ENCODE assay signal across 1 cellular context in the genomic region with DNA sequence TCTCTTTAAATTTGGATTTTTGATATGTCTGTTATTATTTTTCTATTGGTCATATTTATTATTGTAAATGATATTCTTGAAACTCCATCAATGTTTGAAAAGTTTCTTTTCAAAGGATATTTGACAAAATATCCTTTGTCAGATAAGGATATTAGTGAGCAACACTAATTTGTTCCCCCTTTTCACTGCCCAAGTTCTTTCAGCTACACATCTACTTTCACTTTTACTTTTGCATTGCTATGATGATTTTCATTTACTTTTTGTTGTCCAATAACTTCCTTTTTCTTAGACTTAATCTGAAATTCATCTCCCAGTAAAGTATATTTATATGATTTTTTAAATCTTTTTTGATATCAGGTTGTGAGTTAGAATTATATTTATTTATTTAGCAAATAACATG.
TF ChIP-seq lines count a peak whose summit lies in the region.

No MANE protein-coding gene starts in this region.

TF ChIP-seq in SK-N-SH, 30 proteins besides CTCF, POLR2A, EP300 and RAD21 (continued from another document):
- TF ChIP-seq SMC3 (IDR thresholded peaks at IDR 0.05; ENCODE audit: low read depth, low read length), result no peak
- TF ChIP-seq, protein P1, sequence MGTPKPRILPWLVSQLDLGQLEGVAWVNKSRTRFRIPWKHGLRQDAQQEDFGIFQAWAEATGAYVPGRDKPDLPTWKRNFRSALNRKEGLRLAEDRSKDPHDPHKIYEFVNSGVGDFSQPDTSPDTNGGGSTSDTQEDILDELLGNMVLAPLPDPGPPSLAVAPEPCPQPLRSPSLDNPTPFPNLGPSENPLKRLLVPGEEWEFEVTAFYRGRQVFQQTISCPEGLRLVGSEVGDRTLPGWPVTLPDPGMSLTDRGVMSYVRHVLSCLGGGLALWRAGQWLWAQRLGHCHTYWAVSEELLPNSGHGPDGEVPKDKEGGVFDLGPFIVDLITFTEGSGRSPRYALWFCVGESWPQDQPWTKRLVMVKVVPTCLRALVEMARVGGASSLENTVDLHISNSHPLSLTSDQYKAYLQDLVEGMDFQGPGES (IDR thresholded peaks at IDR 0.05; ENCODE audit: low read depth, low read length), result no peak
- no peak for TF ChIP-seq FOXM1 (IDR thresholded peaks at IDR 0.05; ENCODE audit: low read depth)
- TF ChIP-seq, protein P2, sequence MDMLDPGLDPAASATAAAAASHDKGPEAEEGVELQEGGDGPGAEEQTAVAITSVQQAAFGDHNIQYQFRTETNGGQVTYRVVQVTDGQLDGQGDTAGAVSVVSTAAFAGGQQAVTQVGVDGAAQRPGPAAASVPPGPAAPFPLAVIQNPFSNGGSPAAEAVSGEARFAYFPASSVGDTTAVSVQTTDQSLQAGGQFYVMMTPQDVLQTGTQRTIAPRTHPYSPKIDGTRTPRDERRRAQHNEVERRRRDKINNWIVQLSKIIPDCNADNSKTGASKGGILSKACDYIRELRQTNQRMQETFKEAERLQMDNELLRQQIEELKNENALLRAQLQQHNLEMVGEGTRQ (IDR thresholded peaks at IDR 0.05; ENCODE audit: borderline replicate concordance, low read depth, low read length), result no peak
- no peak for TF ChIP-seq TCF12 (IDR thresholded peaks at IDR 0.05)
- no peak for TF ChIP-seq RCOR1 (IDR thresholded peaks at IDR 0.05; ENCODE audit: low read length)
- TF ChIP-seq, protein P3, sequence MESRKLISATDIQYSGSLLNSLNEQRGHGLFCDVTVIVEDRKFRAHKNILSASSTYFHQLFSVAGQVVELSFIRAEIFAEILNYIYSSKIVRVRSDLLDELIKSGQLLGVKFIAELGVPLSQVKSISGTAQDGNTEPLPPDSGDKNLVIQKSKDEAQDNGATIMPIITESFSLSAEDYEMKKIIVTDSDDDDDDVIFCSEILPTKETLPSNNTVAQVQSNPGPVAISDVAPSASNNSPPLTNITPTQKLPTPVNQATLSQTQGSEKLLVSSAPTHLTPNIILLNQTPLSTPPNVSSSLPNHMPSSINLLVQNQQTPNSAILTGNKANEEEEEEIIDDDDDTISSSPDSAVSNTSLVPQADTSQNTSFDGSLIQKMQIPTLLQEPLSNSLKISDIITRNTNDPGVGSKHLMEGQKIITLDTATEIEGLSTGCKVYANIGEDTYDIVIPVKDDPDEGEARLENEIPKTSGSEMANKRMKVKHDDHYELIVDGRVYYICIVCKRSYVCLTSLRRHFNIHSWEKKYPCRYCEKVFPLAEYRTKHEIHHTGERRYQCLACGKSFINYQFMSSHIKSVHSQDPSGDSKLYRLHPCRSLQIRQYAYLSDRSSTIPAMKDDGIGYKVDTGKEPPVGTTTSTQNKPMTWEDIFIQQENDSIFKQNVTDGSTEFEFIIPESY (IDR thresholded peaks at IDR 0.05; ENCODE audit: borderline replicate concordance, low read depth), result no peak
- no peak for TF ChIP-seq ELF1 (IDR thresholded peaks at IDR 0.05)
- TF ChIP-seq, protein P4, sequence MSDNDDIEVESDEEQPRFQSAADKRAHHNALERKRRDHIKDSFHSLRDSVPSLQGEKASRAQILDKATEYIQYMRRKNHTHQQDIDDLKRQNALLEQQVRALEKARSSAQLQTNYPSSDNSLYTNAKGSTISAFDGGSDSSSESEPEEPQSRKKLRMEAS (IDR thresholded peaks at IDR 0.05; ENCODE audit: low read depth), result no peak
- TF ChIP-seq, protein P5, sequence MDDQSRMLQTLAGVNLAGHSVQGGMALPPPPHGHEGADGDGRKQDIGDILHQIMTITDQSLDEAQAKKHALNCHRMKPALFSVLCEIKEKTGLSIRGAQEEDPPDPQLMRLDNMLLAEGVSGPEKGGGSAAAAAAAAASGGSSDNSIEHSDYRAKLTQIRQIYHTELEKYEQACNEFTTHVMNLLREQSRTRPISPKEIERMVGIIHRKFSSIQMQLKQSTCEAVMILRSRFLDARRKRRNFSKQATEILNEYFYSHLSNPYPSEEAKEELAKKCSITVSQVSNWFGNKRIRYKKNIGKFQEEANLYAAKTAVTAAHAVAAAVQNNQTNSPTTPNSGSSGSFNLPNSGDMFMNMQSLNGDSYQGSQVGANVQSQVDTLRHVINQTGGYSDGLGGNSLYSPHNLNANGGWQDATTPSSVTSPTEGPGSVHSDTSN (IDR thresholded peaks at IDR 0.05), result no peak
- TF ChIP-seq SIN3A (IDR thresholded peaks at IDR 0.05; ENCODE audit: borderline replicate concordance, low read depth, low read length), result no peak
- TF ChIP-seq, protein P6, sequence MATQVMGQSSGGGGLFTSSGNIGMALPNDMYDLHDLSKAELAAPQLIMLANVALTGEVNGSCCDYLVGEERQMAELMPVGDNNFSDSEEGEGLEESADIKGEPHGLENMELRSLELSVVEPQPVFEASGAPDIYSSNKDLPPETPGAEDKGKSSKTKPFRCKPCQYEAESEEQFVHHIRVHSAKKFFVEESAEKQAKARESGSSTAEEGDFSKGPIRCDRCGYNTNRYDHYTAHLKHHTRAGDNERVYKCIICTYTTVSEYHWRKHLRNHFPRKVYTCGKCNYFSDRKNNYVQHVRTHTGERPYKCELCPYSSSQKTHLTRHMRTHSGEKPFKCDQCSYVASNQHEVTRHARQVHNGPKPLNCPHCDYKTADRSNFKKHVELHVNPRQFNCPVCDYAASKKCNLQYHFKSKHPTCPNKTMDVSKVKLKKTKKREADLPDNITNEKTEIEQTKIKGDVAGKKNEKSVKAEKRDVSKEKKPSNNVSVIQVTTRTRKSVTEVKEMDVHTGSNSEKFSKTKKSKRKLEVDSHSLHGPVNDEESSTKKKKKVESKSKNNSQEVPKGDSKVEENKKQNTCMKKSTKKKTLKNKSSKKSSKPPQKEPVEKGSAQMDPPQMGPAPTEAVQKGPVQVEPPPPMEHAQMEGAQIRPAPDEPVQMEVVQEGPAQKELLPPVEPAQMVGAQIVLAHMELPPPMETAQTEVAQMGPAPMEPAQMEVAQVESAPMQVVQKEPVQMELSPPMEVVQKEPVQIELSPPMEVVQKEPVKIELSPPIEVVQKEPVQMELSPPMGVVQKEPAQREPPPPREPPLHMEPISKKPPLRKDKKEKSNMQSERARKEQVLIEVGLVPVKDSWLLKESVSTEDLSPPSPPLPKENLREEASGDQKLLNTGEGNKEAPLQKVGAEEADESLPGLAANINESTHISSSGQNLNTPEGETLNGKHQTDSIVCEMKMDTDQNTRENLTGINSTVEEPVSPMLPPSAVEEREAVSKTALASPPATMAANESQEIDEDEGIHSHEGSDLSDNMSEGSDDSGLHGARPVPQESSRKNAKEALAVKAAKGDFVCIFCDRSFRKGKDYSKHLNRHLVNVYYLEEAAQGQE (IDR thresholded peaks at IDR 0.05; ENCODE audit: low read depth, low read length), result no peak
- TF ChIP-seq YY1 (IDR thresholded peaks at IDR 0.05; ENCODE audit: low read depth), result no peak
